Comparison of ENCODE assay signal across 8 cellular contexts in genomic region chr19:14433454-14434156, GRCh38. TPM values are rescaled to one million over a fixed set of nuclear protein-coding genes. Genes with fewer than 3 reads are reported as not detected.
DNase-seq lines count a peak whose midpoint lies in the region; ATAC-seq and TF ChIP-seq lines count a peak whose summit lies in the region.

No MANE protein-coding gene starts in this region.

- CTCF ChIA-PET in activated CD8-positive, alpha-beta memory T cell treated with anti-CD3 and anti-CD28 coated beads, Interleukin-2, amount 10 ng/mL, durations not matched to agents 7 days and 5 days (lab: Charles Lee) = interaction anchor here (1.0 to 3.1 kb wide), 9 partner anchors 13 to 52 kb away, joined by 4 to 27 read pairs (median 4); partner anchors contain the start of gene DDX39A

- peaks cover 37% of the 10 kb centered on the region for H3K4me1 Mint-ChIP-seq in activated CD8-positive, alpha-beta memory T cell treated with anti-CD3 and anti-CD28 coated beads, Interleukin-2, amount 10 ng/mL, durations not matched to agents 7 days and 5 days
- H3K4me1 Mint-ChIP-seq in nephron progenitor cell = peaks cover 36% of the 10 kb centered on the region

- ATAC-seq in activated CD8-positive, alpha-beta memory T cell treated with anti-CD3 and anti-CD28 coated beads, Interleukin-2, amount 10 ng/mL, durations not matched to agents 7 days and 5 days = peak; percentile 37
- ATAC-seq in esophagus mucosa (peak; percentile 29), GM19351 (IDR thresholded peaks at IDR 0.05; ENCODE audit: unreplicated experiment) (no peak)

- H3K9me3 Mint-ChIP-seq in activated CD8-positive, alpha-beta memory T cell treated with anti-CD3 and anti-CD28 coated beads, Interleukin-2, amount 10 ng/mL, durations not matched to agents 7 days and 5 days (ENCODE audit: low read depth) = no peaks in the 10 kb centered on the region
- no peaks in the 10 kb centered on the region for H3K9me3 Mint-ChIP-seq in nephron progenitor cell

- no peak for TF ChIP-seq CTCF in nephron progenitor cell (IDR thresholded peaks at IDR 0.05)

- DNase-seq in DMS 273 (lab: John Stamatoyannopoulos, UW; ENCODE audit: unreplicated experiment) (peak; percentile 54), DMS 273 treated with DMSO at 0.1 percent for 48 hours (lab: John Stamatoyannopoulos, UW) (no peak), NCI-H2107 (lab: John Stamatoyannopoulos, UW) (peak; percentile 20), nephron progenitor cell (no peak), OCI-M2 (lab: John Stamatoyannopoulos, UW; ENCODE audit: unreplicated experiment) (no peak)
- peak; percentile 54 for DNase-seq in activated CD8-positive, alpha-beta memory T cell treated with anti-CD3 and anti-CD28 coated beads, Interleukin-2, amount 10 ng/mL, durations not matched to agents 7 days and 5 days

- peak overlapping the region; percentile 70 for H3K4me3 Mint-ChIP-seq in activated CD8-positive, alpha-beta memory T cell treated with anti-CD3 and anti-CD28 coated beads, Interleukin-2, amount 10 ng/mL, durations not matched to agents 7 days and 5 days
- peak overlapping the region; percentile 79 for H3K4me3 Mint-ChIP-seq in nephron progenitor cell

- H3K27ac Mint-ChIP-seq in activated CD8-positive, alpha-beta memory T cell treated with anti-CD3 and anti-CD28 coated beads, Interleukin-2, amount 10 ng/mL, durations not matched to agents 7 days and 5 days = peak overlapping the region; percentile 75
- H3K27ac Mint-ChIP-seq in nephron progenitor cell = no peak overlapping the region

- H3K36me3 Mint-ChIP-seq in activated CD8-positive, alpha-beta memory T cell treated with anti-CD3 and anti-CD28 coated beads, Interleukin-2, amount 10 ng/mL, durations not matched to agents 7 days and 5 days = peaks cover 3% of the 10 kb centered on the region
- H3K36me3 Mint-ChIP-seq in nephron progenitor cell (ENCODE audit: low read depth) = no peaks in the 10 kb centered on the region

- H3K27me3 Mint-ChIP-seq in activated CD8-positive, alpha-beta memory T cell treated with anti-CD3 and anti-CD28 coated beads, Interleukin-2, amount 10 ng/mL, durations not matched to agents 7 days and 5 days = peaks cover 5% of the 10 kb centered on the region
- peaks cover 37% of the 10 kb centered on the region for H3K27me3 Mint-ChIP-seq in nephron progenitor cell (ENCODE audit: low read depth, poor library complexity)

RNA-seq across cellular contexts. Expression of gene PKN1, which starts 0.5 kb away (rescaled TPM):
- 100 to 1,000 TPM; 224 to 236 TPM for total RNA-seq in activated CD8-positive, alpha-beta memory T cell treated with anti-CD3 and anti-CD28 coated beads, Interleukin-2, amount 10 ng/mL, durations not matched to agents 7 days and 5 days
- total RNA-seq in esophagus mucosa = 10.5 TPM

RNA-seq across cellular contexts. Expression of gene DDX39A, which starts 14.5 kb away (rescaled TPM):
- total RNA-seq in activated CD8-positive, alpha-beta memory T cell treated with anti-CD3 and anti-CD28 coated beads, Interleukin-2, amount 10 ng/mL, durations not matched to agents 7 days and 5 days = 100 to 1,000 TPM; 273 to 311 TPM
- 59.6 TPM for total RNA-seq in esophagus mucosa

RNA-seq across cellular contexts. Expression of gene PTGER1, which starts 41.5 kb away (rescaled TPM):
- under 1 TPM in 1 of 2 experiments, not detected in 1; 0.40 TPM for total RNA-seq in activated CD8-positive, alpha-beta memory T cell treated with anti-CD3 and anti-CD28 coated beads, Interleukin-2, amount 10 ng/mL, durations not matched to agents 7 days and 5 days
- 0.44 TPM for total RNA-seq in esophagus mucosa

RNA-seq across cellular contexts. Expression of gene ADGRE5, which starts 52.4 kb away (rescaled TPM):
- total RNA-seq in activated CD8-positive, alpha-beta memory T cell treated with anti-CD3 and anti-CD28 coated beads, Interleukin-2, amount 10 ng/mL, durations not matched to agents 7 days and 5 days = 100 to 1,000 TPM; 276 to 311 TPM
- 4.8 TPM for total RNA-seq in esophagus mucosa

Comparison
In these comparisons a context has a peak if more than half of its experiments do, and no peak if none do; other contexts are left out.
1. DNase-seq: peak in DMS 273 (single experiment), NCI-H2107 (single experiment) and activated CD8-positive, alpha-beta memory T cell treated with anti-CD3 and anti-CD28 coated beads, Interleukin-2, amount 10 ng/mL, durations not matched to agents 7 days and 5 days (single experiment); none in DMS 273 treated with DMSO at 0.1 percent for 48 hours (single experiment), nephron progenitor cell (single experiment) and OCI-M2 (single experiment).
2. RNA of gene PKN1, which starts 0.5 kb away (total RNA-seq): 224 to 236 TPM in activated CD8-positive, alpha-beta memory T cell treated with anti-CD3 and anti-CD28 coated beads, Interleukin-2, amount 10 ng/mL, durations not matched to agents 7 days and 5 days; 10.5 TPM in esophagus mucosa (single experiment); every median in the first group is over 10 times any median in the second.